In the genomic region with DNA sequence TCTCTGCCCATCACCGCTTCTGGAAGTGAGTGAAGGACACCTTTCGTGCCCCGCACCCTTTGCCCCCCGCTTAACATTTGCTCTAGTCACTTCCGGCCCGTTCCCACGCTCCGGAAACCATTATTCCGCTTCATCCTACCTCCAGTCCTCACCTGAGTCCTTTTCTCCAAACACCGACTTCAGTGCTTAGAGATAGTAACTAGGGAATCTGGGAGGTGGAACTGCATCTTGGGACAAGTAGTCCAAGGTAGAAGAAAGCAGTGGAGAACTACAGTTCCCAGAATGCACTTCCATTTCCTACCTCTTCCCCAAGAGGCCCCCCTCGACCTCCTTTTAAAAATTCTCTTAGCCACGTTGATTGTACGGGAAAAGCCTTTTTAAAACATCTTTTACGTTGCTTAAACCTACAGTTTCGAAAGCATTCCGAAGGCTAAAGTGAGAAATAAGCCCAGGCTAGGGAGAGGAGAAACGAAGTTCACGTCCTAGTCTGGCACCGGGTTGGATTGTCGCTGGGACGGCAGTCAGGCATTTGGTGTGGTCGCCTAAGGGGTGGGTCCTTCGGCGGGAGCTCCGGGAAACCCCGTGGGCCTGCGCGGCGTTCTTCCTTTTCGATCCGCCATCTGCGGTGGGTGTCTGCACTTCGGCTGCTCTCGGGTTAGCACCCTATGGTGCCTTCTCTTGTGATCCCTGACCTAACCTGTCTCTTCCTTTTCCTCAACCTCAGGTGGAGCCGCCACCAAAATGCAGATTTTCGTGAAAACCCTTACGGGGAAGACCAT, we compare ENCODE assay signal across 8 cellular contexts. TPM values are rescaled to one million over a fixed set of nuclear protein-coding genes. Genes with fewer than 3 reads are reported as not detected.
DNase-seq lines count a peak whose midpoint lies in the region; ATAC-seq and TF ChIP-seq lines count a peak whose summit lies in the region.

A gene (minus strand): TSS at position 210 of the 779 bp plus-strand sequence. CDS start 9,882 bp downstream, outside the sequence.
A gene (plus strand): TSS at position 605 of the 779 bp plus-strand sequence. CDS start 137 bp downstream, at position 742.

- H3K27ac ChIP-seq in RWPE2 (ENCODE audit: poor library complexity, severe bottlenecking): peak within 1 kb of the TSS; percentile 85

- H3K27me3 Mint-ChIP-seq in nephron progenitor cell (ENCODE audit: low read depth, poor library complexity): no peaks in the 10 kb centered on the region
- no peaks in the 10 kb centered on the region for H3K27me3 Mint-ChIP-seq in stimulated activated naive CD8-positive, alpha-beta T cell treated with anti-CD3 and anti-CD28 coated beads, Interleukin-15, amount 100 ng/mL, for 72 hours

- peak; percentile 94 for ATAC-seq in RWPE2 (ENCODE audit: low read depth)
- ATAC-seq in stimulated activated naive CD8-positive, alpha-beta T cell treated with anti-CD3 and anti-CD28 coated beads, Interleukin-15, amount 100 ng/mL, for 72 hours: peak; percentile 90

- peak within 1 kb of the TSS; percentile 45 for H3K4me3 ChIP-seq in RWPE2 (ENCODE audit: severe bottlenecking)

- H3K9me3 ChIP-seq in RWPE2 (ENCODE audit: severe bottlenecking): no peaks in the 10 kb centered on the region

- TF ChIP-seq CTCF in RWPE2 (IDR thresholded peaks at IDR 0.05; ENCODE audit: poor library complexity, severe bottlenecking) (no peak), nephron progenitor cell (IDR thresholded peaks at IDR 0.05) (no peak)

- peaks cover 55% of the 10 kb centered on the region for H3K4me1 Mint-ChIP-seq in nephron progenitor cell
- peaks cover 64% of the 10 kb centered on the region for H3K4me1 Mint-ChIP-seq in stimulated activated naive CD8-positive, alpha-beta T cell treated with anti-CD3 and anti-CD28 coated beads, Interleukin-15, amount 100 ng/mL, for 72 hours

- no peaks in the 10 kb centered on the region for H3K27me3 ChIP-seq in RWPE2 (ENCODE audit: insufficient read depth, poor library complexity, severe bottlenecking)

- peaks cover 38% of the 10 kb centered on the region for H3K36me3 Mint-ChIP-seq in nephron progenitor cell (ENCODE audit: low read depth)

- DNase-seq in EH (ENCODE audit: low read depth) (peak; percentile 96), H4 (ENCODE audit: low spot score) (peak; percentile 95), LoVo (ENCODE audit: low spot score) (peak; percentile 94), RWPE2 (ENCODE audit: low spot score) (peak; percentile 89), fibroblast of the conjunctiva (ENCODE audit: low read depth) (peak; percentile 94), nephron progenitor cell (peak; percentile 97)
- DNase-seq in activated T-helper 9 cell treated with anti-CD3 and anti-CD28 coated beads, Interleukin-2, amount 50 U/mL, for 16 hours (ENCODE audit: low read depth): peak; percentile 88
- DNase-seq in stimulated activated naive CD8-positive, alpha-beta T cell treated with anti-CD3 and anti-CD28 coated beads, Interleukin-15, amount 100 ng/mL, for 72 hours: peak; percentile 91 to 93

- H3K9me3 Mint-ChIP-seq in nephron progenitor cell: no peaks in the 10 kb centered on the region
- H3K9me3 Mint-ChIP-seq in stimulated activated naive CD8-positive, alpha-beta T cell treated with anti-CD3 and anti-CD28 coated beads, Interleukin-15, amount 100 ng/mL, for 72 hours: peaks cover 0 to 8% of the 10 kb centered on the region in 2 donors

- peaks cover 12% of the 10 kb centered on the region for H3K4me1 ChIP-seq in RWPE2 (ENCODE audit: insufficient read depth, poor library complexity, severe bottlenecking)

- peak within 1 kb of the TSS; percentile 98 for H3K4me3 Mint-ChIP-seq in nephron progenitor cell
- peak within 1 kb of the TSS; percentile 96 to 98 for H3K4me3 Mint-ChIP-seq in stimulated activated naive CD8-positive, alpha-beta T cell treated with anti-CD3 and anti-CD28 coated beads, Interleukin-15, amount 100 ng/mL, for 72 hours

- peak within 1 kb of the TSS; percentile 100 for H3K27ac Mint-ChIP-seq in nephron progenitor cell
- H3K27ac Mint-ChIP-seq in stimulated activated naive CD8-positive, alpha-beta T cell treated with anti-CD3 and anti-CD28 coated beads, Interleukin-15, amount 100 ng/mL, for 72 hours: peak within 1 kb of the TSS; percentile 99

- peaks cover 47% of the 10 kb centered on the region for H3K36me3 ChIP-seq in RWPE2 (ENCODE audit: low read depth)

RNA-seq across cellular contexts. Expression of the first gene that starts in this region (rescaled TPM):
- 0.78 and 4.4 TPM in 2 replicates for total RNA-seq in H4 (2014; rRNA removed; shearing (Covaris generic))

RNA-seq across cellular contexts. Expression of the second gene that starts in this region (rescaled TPM):
- total RNA-seq in H4 (2014; rRNA removed; shearing (Covaris generic)): 3,108 and 3,345 TPM in 2 replicates

Comparison
In these comparisons a context has a peak if more than half of its experiments do, and no peak if none do; other contexts are left out.
1. Peak in every context shown above with its lines: DNase-seq, ATAC-seq, H3K4me3 ChIP-seq and H3K27ac ChIP-seq.